Comparison of ENCODE assay signal across 8 cellular contexts in genomic region chr2:91441932-91442245, GRCh38.
DNase-seq lines count a peak whose midpoint lies in the region; ATAC-seq and TF ChIP-seq lines count a peak whose summit lies in the region.
"Not testable (repeated sequence)": the region's sequence is repeated elsewhere in the genome, so short reads cannot be mapped to it uniquely, and the experiment has no call there.

No MANE protein-coding gene starts in this region.

- H3K4me1 Mint-ChIP-seq in activated CD4-positive, alpha-beta T cell treated with anti-CD3 and anti-CD28 coated beads for 36 hours: not testable (repeated sequence)

- not testable (repeated sequence) for H4K12ac ChIP-seq in trophoblast cell (ENCODE audit: low read depth, low read length)

- not testable (repeated sequence) for H3K18ac ChIP-seq in trophoblast cell (ENCODE audit: low read length)

- peaks cover 23% of the 10 kb centered on the region for H3K27me3 Mint-ChIP-seq in activated CD4-positive, alpha-beta T cell treated with anti-CD3 and anti-CD28 coated beads for 36 hours

- H3K36me3 Mint-ChIP-seq in activated CD4-positive, alpha-beta T cell treated with anti-CD3 and anti-CD28 coated beads for 36 hours (ENCODE audit: low read depth): not testable (repeated sequence)

- not testable (repeated sequence) for H3K79me2 ChIP-seq in ACC112 (ENCODE audit: control insufficient read depth, insufficient read depth, low read length, unreplicated experiment); KMS-11 (ENCODE audit: insufficient read depth, low read depth); trophoblast cell (ENCODE audit: control insufficient read depth, insufficient read depth, low read length, poor library complexity)

- H2BK12ac ChIP-seq in trophoblast cell (ENCODE audit: low read length): not testable (repeated sequence)

- not testable (repeated sequence) for H3K4ac ChIP-seq in trophoblast cell (ENCODE audit: low read depth, low read length)

- H2BK120ac ChIP-seq in trophoblast cell (ENCODE audit: insufficient read depth, low read length, poor library complexity): not testable (repeated sequence)

- H3K79me1 ChIP-seq in trophoblast cell (ENCODE audit: low read length): not testable (repeated sequence)

- H3K9ac ChIP-seq in KMS-11: peak overlapping the region; percentile 12; the same call in 1 of the 2 replicates
- H3K9ac ChIP-seq in trophoblast cell (ENCODE audit: low read length): not testable (repeated sequence)

- ATAC-seq in activated CD4-positive, alpha-beta T cell treated with anti-CD3 and anti-CD28 coated beads for 36 hours: not testable (repeated sequence)

- peak overlapping the region; percentile 42; the same call in 1 of the 2 replicates for H3K4me3 ChIP-seq in ACC112 (ENCODE audit: low read depth, low read length)
- not testable (repeated sequence) for H3K4me3 ChIP-seq in KMS-11 (IDR thresholded peaks at IDR 0.05; ENCODE audit: insufficient read depth, low read depth, low read length); trophoblast cell (ENCODE audit: low read depth, low read length)
- peak overlapping the region; percentile 17 to 28 for H3K4me3 ChIP-seq in cardiac fibroblast (replicated peaks in 1 of 2; ENCODE audit: low read depth in 2 of 2, low read length in 2 of 2)
- peak overlapping the region; percentile 30 for H3K4me3 ChIP-seq in fibroblast of villous mesenchyme (ENCODE audit: low read depth, low read length)
- peak overlapping the region; percentile 0 for H3K4me3 ChIP-seq in lower leg skin (ENCODE audit: low read depth, poor library complexity, severe bottlenecking)
- H3K4me3 ChIP-seq in stomach: peak overlapping the region; percentile 30 to 45 (median 34)

- not testable (repeated sequence) for H4K91ac ChIP-seq in trophoblast cell (ENCODE audit: low read depth, low read length)

- not testable (repeated sequence) for H3K27ac Mint-ChIP-seq in activated CD4-positive, alpha-beta T cell treated with anti-CD3 and anti-CD28 coated beads for 36 hours

- not testable (repeated sequence) for H4K20me1 ChIP-seq in KMS-11 (ENCODE audit: insufficient read depth)

- peak overlapping the region; percentile 92 for H3K4me2 ChIP-seq in KMS-11
- peak overlapping the region; percentile 45 for H3K4me2 ChIP-seq in trophoblast cell (ENCODE audit: low read length)

- DNase-seq in activated CD4-positive, alpha-beta T cell treated with anti-CD3 and anti-CD28 coated beads for 36 hours; cardiac fibroblast (ENCODE audit: low read depth in 2 of 2); fibroblast of villous mesenchyme (ENCODE audit: low read depth); lower leg skin (ENCODE audit: low spot score in 2 of 2); trophoblast cell; stomach: not testable (repeated sequence)

- H3K4me3 Mint-ChIP-seq in activated CD4-positive, alpha-beta T cell treated with anti-CD3 and anti-CD28 coated beads for 36 hours: peak overlapping the region; percentile 15

- H3K9me3 ChIP-seq in trophoblast cell (ENCODE audit: insufficient read depth, low read depth, low read length): peaks cover 12% of the 10 kb centered on the region
- peaks cover 0 to 20% (median 11%) of the 10 kb centered on the region in 4 donors for H3K9me3 ChIP-seq in stomach

- not testable (repeated sequence) for TF ChIP-seq POLR2A in lower leg skin (IDR thresholded peaks at IDR 0.05); stomach (IDR thresholded peaks at IDR 0.05)

- intact Hi-C loops in activated CD4-positive, alpha-beta T cell treated with anti-CD3 and anti-CD28 coated beads for 36 hours (cut with DNase I, micrococcal nuclease); lower leg skin (cut with DNase I; ENCODE audit: low total_unique reads); stomach (cut with DNase I; ENCODE audit: low total_unique reads): not testable (repeated sequence)

- H3K23ac ChIP-seq in trophoblast cell (ENCODE audit: low read length): not testable (repeated sequence)

- H3K36me3 ChIP-seq in ACC112 (ENCODE audit: insufficient read depth, low read length); KMS-11 (ENCODE audit: insufficient read depth); trophoblast cell (ENCODE audit: control insufficient read depth in 1 of 2, insufficient read depth in 2 of 2, low read length in 2 of 2); stomach: not testable (repeated sequence)

- CTCF ChIA-PET in activated CD4-positive, alpha-beta T cell treated with anti-CD3 and anti-CD28 coated beads for 36 hours (lab: Charles Lee): not testable (repeated sequence)

- H3K27ac ChIP-seq in ACC112 (ENCODE audit: low read depth, low read length); KMS-11; trophoblast cell (ENCODE audit: low read depth, low read length); stomach: not testable (repeated sequence)

- not testable (repeated sequence) for H2AK5ac ChIP-seq in trophoblast cell (ENCODE audit: low read length)

- POLR2A ChIA-PET in activated CD4-positive, alpha-beta T cell treated with anti-CD3 and anti-CD28 coated beads for 36 hours (lab: Charles Lee): not testable (repeated sequence)

- TF ChIP-seq CTCF in KMS-11 (conservative IDR thresholded peaks at IDR 0.05; ENCODE audit: low read depth, low read length); cardiac fibroblast (IDR thresholded peaks at IDR 0.05; ENCODE audit: low read depth, low read length); fibroblast of villous mesenchyme (IDR thresholded peaks at IDR 0.05; ENCODE audit: insufficient read depth, low read depth, low read length); lower leg skin (IDR thresholded peaks at IDR 0.05); stomach (IDR thresholded peaks at IDR 0.05): not testable (repeated sequence)

- 7 to 10% methylated on average over 29 of the region's 29 CpGs for WGBS in lower leg skin, 2 donors
- WGBS in trophoblast cell (ENCODE audit: extremely low coverage, insufficient coverage, insufficient read length): no CpG with 5 or more reads among the region's 29 CpGs
- WGBS in stomach, 5 donors: 4 to 15% (median 12%) methylated on average over 29 of the region's 29 CpGs

- not testable (repeated sequence) for H4K8ac ChIP-seq in trophoblast cell (ENCODE audit: low read depth, low read length)

- not testable (repeated sequence) for TF ChIP-seq EP300 in stomach (IDR thresholded peaks at IDR 0.05)

- not testable (repeated sequence) for H3K9me3 Mint-ChIP-seq in activated CD4-positive, alpha-beta T cell treated with anti-CD3 and anti-CD28 coated beads for 36 hours (ENCODE audit: low read depth)

- not testable (repeated sequence) for H3K14ac ChIP-seq in trophoblast cell (ENCODE audit: low read length)

- H2BK5ac ChIP-seq in trophoblast cell (ENCODE audit: low read depth, low read length, poor library complexity): not testable (repeated sequence)

- not testable (repeated sequence) for H3K4me1 ChIP-seq in ACC112 (ENCODE audit: control insufficient read depth, insufficient read depth, low read length, unreplicated experiment); KMS-11 (ENCODE audit: low read depth, poor library complexity, severe bottlenecking); trophoblast cell (ENCODE audit: control insufficient read depth in 1 of 2, insufficient read depth in 2 of 2, low read length in 2 of 2)
- peaks cover 12 to 15% (median 14%) of the 10 kb centered on the region in 4 donors for H3K4me1 ChIP-seq in stomach

- H2AFZ ChIP-seq in ACC112 (ENCODE audit: low read length, unreplicated experiment); trophoblast cell (ENCODE audit: insufficient read depth, low read length, poor library complexity): not testable (repeated sequence)
- peak overlapping the region; percentile 98 for H2AFZ ChIP-seq in KMS-11 (ENCODE audit: low read depth)

- H3K27me3 ChIP-seq in ACC112 (ENCODE audit: insufficient read depth, low read length) (peaks cover 17% of the 10 kb centered on the region), KMS-11 (ENCODE audit: insufficient read depth, low read depth) (peaks cover 19% of the 10 kb centered on the region), trophoblast cell (ENCODE audit: insufficient read depth, low read length) (peaks cover 16% of the 10 kb centered on the region), stomach (peaks cover 18 to 55% (median 25%) of the 10 kb centered on the region in 3 donors)
